ENCODE assay signal across 19 cellular contexts in the genomic region with DNA sequence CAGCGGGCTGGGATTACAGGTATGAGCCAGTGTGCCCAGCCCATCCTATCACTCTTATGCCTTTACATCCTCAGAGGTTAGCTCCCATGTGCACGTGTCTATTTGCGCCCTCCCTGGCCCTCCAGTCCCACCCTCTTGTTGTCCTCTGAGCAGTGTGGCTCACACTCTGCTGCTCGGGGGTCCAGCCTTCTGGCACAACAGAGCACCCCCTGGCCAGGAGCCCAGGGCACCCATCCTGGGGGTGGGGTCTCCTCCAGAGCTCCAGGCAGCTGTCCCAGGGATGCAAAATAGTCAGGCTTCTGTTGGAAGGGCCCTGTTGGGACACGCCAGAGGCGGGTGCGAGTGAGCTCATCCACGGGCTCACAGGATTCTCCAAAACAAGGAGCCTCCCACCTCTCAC.
"Had no signal": no experiment of that assay in that cellular context is flagged by ENCODE, and none has a peak within 500 bp of the region (broad histone marks: within the 10 kb centered on the region; RNA-seq: fewer than 3 reads in every experiment).

No MANE protein-coding gene starts in this region.

- H3K9me3 Mint-ChIP-seq: activated CD4-positive, alpha-beta memory T cell treated with anti-CD3 and anti-CD28 coated beads, Interleukin-2, amount 10 ng/mL, durations not matched to agents 7 days and 5 days; immature natural killer cell; natural killer cell treated with Interleukin-12 subunit alpha and Interleukin-12 subunit beta and Interleukin-15 and Interleukin-18, amount 100 ng/mL, for 72 hours had no signal

- H3K27me3 ChIP-seq: uterus had no signal

- H3K4me1 Mint-ChIP-seq: activated CD4-positive, alpha-beta memory T cell treated with anti-CD3 and anti-CD28 coated beads, Interleukin-2, amount 10 ng/mL, durations not matched to agents 7 days and 5 days; immature natural killer cell had no signal

- H3K36me3 Mint-ChIP-seq: activated CD8-positive, alpha-beta memory T cell treated with anti-CD3 and anti-CD28 coated beads, Interleukin-2, amount 10 ng/mL, durations not matched to agents 7 days and 5 days; natural killer cell treated with Interleukin-12 subunit alpha and Interleukin-12 subunit beta and Interleukin-15 and Interleukin-18, amount 100 ng/mL, for 72 hours had no signal

- H3K36me3 ChIP-seq: gastroesophageal sphincter, lower lobe of right lung, tibial artery, uterus had no signal

- H3K4me3 Mint-ChIP-seq: activated CD4-positive, alpha-beta memory T cell treated with anti-CD3 and anti-CD28 coated beads, Interleukin-2, amount 10 ng/mL, durations not matched to agents 7 days and 5 days; activated CD8-positive, alpha-beta memory T cell treated with anti-CD3 and anti-CD28 coated beads, Interleukin-2, amount 10 ng/mL, durations not matched to agents 7 days and 5 days; immature natural killer cell; natural killer cell treated with Interleukin-12 subunit alpha and Interleukin-12 subunit beta and Interleukin-15 and Interleukin-18, amount 100 ng/mL, for 72 hours had no signal

- H3K27ac Mint-ChIP-seq: activated CD4-positive, alpha-beta memory T cell treated with anti-CD3 and anti-CD28 coated beads, Interleukin-2, amount 10 ng/mL, durations not matched to agents 7 days and 5 days; activated CD8-positive, alpha-beta memory T cell treated with anti-CD3 and anti-CD28 coated beads, Interleukin-2, amount 10 ng/mL, durations not matched to agents 7 days and 5 days; natural killer cell treated with Interleukin-12 subunit alpha and Interleukin-12 subunit beta and Interleukin-15 and Interleukin-18, amount 100 ng/mL, for 72 hours had no signal

- H3K4me1 ChIP-seq: gastroesophageal sphincter, lower lobe of right lung, spleen, tibial artery, uterus had no signal

- H3K27ac ChIP-seq: dorsolateral prefrontal cortex, epithelial cell of prostate, gastroesophageal sphincter, lower lobe of right lung, parathyroid adenoma, spleen, tibial artery, uterus had no signal

- ATAC-seq: activated CD8-positive, alpha-beta memory T cell treated with anti-CD3 and anti-CD28 coated beads, Interleukin-2, amount 10 ng/mL, durations not matched to agents 7 days and 5 days; gastroesophageal sphincter; lower lobe of right lung; natural killer cell treated with Interleukin-12 subunit alpha and Interleukin-12 subunit beta and Interleukin-15 and Interleukin-18, amount 100 ng/mL, for 72 hours had no signal

- H3K4me3 ChIP-seq: dorsolateral prefrontal cortex, gastroesophageal sphincter, lower lobe of right lung, spleen, tibial artery, uterus had no signal

- H3K27me3 Mint-ChIP-seq: activated CD8-positive, alpha-beta memory T cell treated with anti-CD3 and anti-CD28 coated beads, Interleukin-2, amount 10 ng/mL, durations not matched to agents 7 days and 5 days had no signal

- DNase-seq: activated CD4-positive, alpha-beta memory T cell treated with anti-CD3 and anti-CD28 coated beads, Interleukin-2, amount 10 ng/mL, durations not matched to agents 7 days and 5 days; activated CD4-positive, alpha-beta T cell treated with anti-CD3 and anti-CD28 coated beads for 48 hours; activated CD4-positive, CD25-positive, alpha-beta regulatory T cell; activated CD8-positive, alpha-beta memory T cell treated with anti-CD3 and anti-CD28 coated beads, Interleukin-2, amount 10 ng/mL, durations not matched to agents 7 days and 5 days; activated naive CD4-positive, alpha-beta T cell treated with anti-CD3 and anti-CD28 coated beads, Interleukin-2, amount 50 U/mL, for 16 hours; immature natural killer cell; stimulated activated CD4-positive, alpha-beta T cell treated with anti-CD3 and anti-CD28 coated beads, Interleukin-4, amount 100 ng/mL, for 4 hours; stimulated activated naive CD4-positive, alpha-beta T cell; substantia nigra; T1000; tibial artery; uterus had no signal

- H3K9me3 ChIP-seq: gastroesophageal sphincter, lower lobe of right lung, spleen, tibial artery, uterus had no signal
